8 cellular contexts compared by ENCODE assay signal in the genomic region with DNA sequence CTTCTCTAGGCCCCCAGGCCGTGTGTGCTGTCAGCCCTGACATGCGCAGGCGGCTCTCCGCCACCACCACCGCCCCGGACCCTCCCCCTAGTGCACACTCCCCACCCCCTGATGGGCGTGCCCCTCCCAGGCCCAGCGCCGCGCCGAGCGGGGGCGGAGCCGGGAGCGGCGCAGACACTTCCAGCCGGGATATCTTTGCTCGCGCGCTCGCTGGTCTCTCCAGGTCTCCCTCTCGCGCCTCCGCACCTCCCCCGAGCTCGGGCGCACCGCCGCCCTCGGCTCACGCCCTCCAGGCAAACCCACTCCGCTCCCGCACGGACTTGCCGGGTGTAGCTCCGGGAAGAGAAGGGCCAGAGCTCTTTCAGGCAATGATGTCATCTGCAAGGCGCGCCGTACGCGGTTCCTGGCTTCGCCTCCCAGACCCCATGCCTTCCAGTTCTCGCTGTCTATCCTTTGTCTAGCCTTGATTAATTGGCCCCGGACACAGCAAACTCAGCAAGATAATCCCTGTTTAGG. TPM values are rescaled to one million over a fixed set of nuclear protein-coding genes. Genes with fewer than 3 reads are reported as not detected.
DNase-seq lines count a peak whose midpoint lies in the region; TF ChIP-seq lines count a peak whose summit lies in the region.

A gene with protein sequence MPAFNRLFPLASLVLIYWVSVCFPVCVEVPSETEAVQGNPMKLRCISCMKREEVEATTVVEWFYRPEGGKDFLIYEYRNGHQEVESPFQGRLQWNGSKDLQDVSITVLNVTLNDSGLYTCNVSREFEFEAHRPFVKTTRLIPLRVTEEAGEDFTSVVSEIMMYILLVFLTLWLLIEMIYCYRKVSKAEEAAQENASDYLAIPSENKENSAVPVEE (minus strand): TSS at position 59 of the 516 bp plus-strand sequence. CDS start 823 bp downstream, outside the sequence.

- H3K27me3 ChIP-seq in SJSA1 (replicated peaks) = 0 out of 2 replicates have a peak, but pooled peaks cover 3% of the 10 kb centered on the region
- H3K27me3 ChIP-seq in spleen (replicated peaks in 1 of 7) = peaks cover 0 to 67% (median 23%) of the 10 kb centered on the region in 7 donors

- DNase-seq in GM03348 (ENCODE audit: low spot score) (peak; percentile 85), SJSA1 (ENCODE audit: low read depth in 1 of 2, low spot score in 2 of 2) (peak; percentile 25 to 42), dedifferentiated amniotic fluid mesenchymal stem cell (ENCODE audit: extremely low spot score) (peak; percentile 19), kidney tubule cell (ENCODE audit: low spot score) (peak; percentile 73), spleen (no peak), NK-92 (lab: John Stamatoyannopoulos, UW; ENCODE audit: unreplicated experiment) (no peak), SIG-M5 treated with dmso at 0.1 percent for 504 hours (lab: John Stamatoyannopoulos, UW; ENCODE audit: unreplicated experiment) (no peak)
- peak; percentile 28 for DNase-seq in Jurkat, Clone E6-1 (ENCODE audit: low read depth, low spot score)

- 0 out of 2 replicates have a peak, but pooled peaks cover 3% of the 10 kb centered on the region for H3K4me1 ChIP-seq in SJSA1 (replicated peaks)
- peaks cover 7 to 23% (median 16%) of the 10 kb centered on the region in 6 donors for H3K4me1 ChIP-seq in spleen

- H3K27ac ChIP-seq in SJSA1 = no peak within 1 kb of the TSS
- peak within 1 kb of the TSS in 4 of 8 donors; percentile 23 to 58 (median 46) for H3K27ac ChIP-seq in spleen

- no peak for TF ChIP-seq CTCF in spleen (IDR thresholded peaks at IDR 0.05 in 8 of 11, conservative IDR thresholded peaks at IDR 0.05 in 3 of 11)

- intact Hi-C loops in spleen (cut with DNase I; ENCODE audit: low total_unique reads) = no loop called here

- H3K9me3 ChIP-seq in SJSA1 (replicated peaks) (no peaks in the 10 kb centered on the region), spleen (peaks cover 0 to 9% (median 2%) of the 10 kb centered on the region in 8 donors)

- no peak for TF ChIP-seq POLR2A in spleen (IDR thresholded peaks at IDR 0.05)

- 1 to 5% (median 3%) methylated on average over 8 to 44 of the region's 44 CpGs for WGBS in spleen, 5 donors

- H3K36me3 ChIP-seq in SJSA1 (no peaks in the 10 kb centered on the region), spleen (no peaks in the 10 kb centered on the region)

- H3K4me3 ChIP-seq in Jurkat, Clone E6-1 (ENCODE audit: low read length) = peak within 1 kb of the TSS; percentile 55
- H3K4me3 ChIP-seq in SJSA1 = peak within 1 kb of the TSS; percentile 31
- peak within 1 kb of the TSS; percentile 49 to 79 (median 59) for H3K4me3 ChIP-seq in spleen

RNA-seq across cellular contexts. Expression of the gene that starts here (rescaled TPM):
- not detected for polyA plus RNA-seq in Jurkat, Clone E6-1 (2012; ENCODE audit: insufficient read depth, insufficient read length)
- 0.18 TPM in 1 of 2 replicates, not detected in the other for total RNA-seq in SJSA1 (2014; rRNA removed; shearing (Covaris generic))
- total RNA-seq in spleen = 1 to 10 TPM in 3 of 7 donors, under 1 TPM in 4; 0.44 to 1.7 (median 0.85) TPM
- under 1 TPM; 0.09 to 0.23 (median 0.13) TPM for polyA plus RNA-seq in spleen

Comparison
In these comparisons a context has a peak if more than half of its experiments do, and no peak if none do; other contexts are left out.
1. Peak in DNase-seq and H3K4me3 ChIP-seq in SJSA1; RNA of the gene not detected or under 1 TPM.
2. DNase-seq: peak in GM03348 (single experiment), Jurkat, Clone E6-1 (single experiment), dedifferentiated amniotic fluid mesenchymal stem cell (single experiment) and kidney tubule cell (single experiment); none in spleen (single experiment), NK-92 (single experiment) and SIG-M5 treated with dmso at 0.1 percent for 504 hours (single experiment).
3. Peak in every context shown above with its lines, with median percentiles within 50 percentile points of each other: H3K4me3 ChIP-seq.